Comparison of ENCODE assay signal across 13 cellular contexts in genomic region chr16:4360538-4361021, GRCh38. TPM values are rescaled to one million over a fixed set of nuclear protein-coding genes. Genes with fewer than 3 reads are reported as not detected.
DNase-seq lines count a peak whose midpoint lies in the region; ATAC-seq and TF ChIP-seq lines count a peak whose summit lies in the region.
"Had no signal": no experiment of that assay in that cellular context is flagged by ENCODE, and none has a peak within 500 bp of the region (broad histone marks: within the 10 kb centered on the region; RNA-seq: fewer than 3 reads in every experiment).

No MANE protein-coding gene starts in this region.

- no peak overlapping the region for H3K4me3 Mint-ChIP-seq in activated naive CD8-positive, alpha-beta T cell treated with anti-CD3 and anti-CD28 coated beads, Interleukin-2, amount 50 U/mL, for 24 hours
- H3K4me3 Mint-ChIP-seq in neural progenitor cell, result no peak overlapping the region
- H3K4me3 Mint-ChIP-seq in glutamatergic neuron (ENCODE audit: unreplicated experiment), result no peak overlapping the region
- H3K4me3 Mint-ChIP-seq: B cell, naive B cell had no signal

- H4K20me1 ChIP-seq in neural progenitor cell (ENCODE audit: low read depth), result no peaks in the 10 kb centered on the region

- H3K4me3 ChIP-seq in neural progenitor cell, result no peak overlapping the region
- H3K4me3 ChIP-seq: upper lobe of left lung had no signal

- no peak overlapping the region for H3K9ac ChIP-seq in neural progenitor cell

- H3K4me1 ChIP-seq in neural progenitor cell, result no peaks in the 10 kb centered on the region

- no peaks in the 10 kb centered on the region for H3F3A ChIP-seq in neural progenitor cell (ENCODE audit: low read depth)

- H3K9me3 ChIP-seq in neural progenitor cell (ENCODE audit: low read depth), result no peaks in the 10 kb centered on the region
- H3K9me3 ChIP-seq: upper lobe of left lung had no signal

- peaks cover 7% of the 10 kb centered on the region for H3K36me3 Mint-ChIP-seq in activated naive CD8-positive, alpha-beta T cell treated with anti-CD3 and anti-CD28 coated beads, Interleukin-2, amount 50 U/mL, for 24 hours (ENCODE audit: low read depth)
- peaks cover 2% of the 10 kb centered on the region for H3K36me3 Mint-ChIP-seq in neural progenitor cell
- H3K36me3 Mint-ChIP-seq in glutamatergic neuron (ENCODE audit: unreplicated experiment), result no peaks in the 10 kb centered on the region
- H3K36me3 Mint-ChIP-seq: naive B cell had no signal

- no peaks in the 10 kb centered on the region for H3K79me2 ChIP-seq in neural progenitor cell (ENCODE audit: low read depth)

- no peak overlapping the region for H2AFZ ChIP-seq in neural progenitor cell (replicated peaks)

- no peak overlapping the region for H3K4me2 ChIP-seq in neural progenitor cell

- H3K9me3 Mint-ChIP-seq in activated naive CD8-positive, alpha-beta T cell treated with anti-CD3 and anti-CD28 coated beads, Interleukin-2, amount 50 U/mL, for 24 hours, result no peaks in the 10 kb centered on the region
- H3K9me3 Mint-ChIP-seq in neural progenitor cell, result no peaks in the 10 kb centered on the region
- H3K9me3 Mint-ChIP-seq in glutamatergic neuron (ENCODE audit: unreplicated experiment), result peaks cover 6% of the 10 kb centered on the region
- H3K9me3 Mint-ChIP-seq: naive B cell had no signal

- peak; percentile 49 for ATAC-seq in activated naive CD8-positive, alpha-beta T cell treated with anti-CD3 and anti-CD28 coated beads, Interleukin-2, amount 50 U/mL, for 24 hours
- ATAC-seq in HG02588 (IDR thresholded peaks at IDR 0.05; ENCODE audit: unreplicated experiment), result no peak

- H3K27ac Mint-ChIP-seq in activated naive CD8-positive, alpha-beta T cell treated with anti-CD3 and anti-CD28 coated beads, Interleukin-2, amount 50 U/mL, for 24 hours, result no peak overlapping the region
- peak overlapping the region; percentile 21 for H3K27ac Mint-ChIP-seq in neural progenitor cell
- H3K27ac Mint-ChIP-seq in glutamatergic neuron (ENCODE audit: unreplicated experiment), result no peak overlapping the region
- H3K27ac Mint-ChIP-seq: B cell had no signal

- H3K4me1 Mint-ChIP-seq in activated naive CD8-positive, alpha-beta T cell treated with anti-CD3 and anti-CD28 coated beads, Interleukin-2, amount 50 U/mL, for 24 hours, result no peaks in the 10 kb centered on the region
- H3K4me1 Mint-ChIP-seq in neural progenitor cell, result peaks cover 6% of the 10 kb centered on the region
- no peaks in the 10 kb centered on the region for H3K4me1 Mint-ChIP-seq in glutamatergic neuron (ENCODE audit: low read depth, unreplicated experiment)

- H3K27ac ChIP-seq in neural progenitor cell, result no peak overlapping the region
- H3K27ac ChIP-seq: upper lobe of left lung had no signal

- H3K27me3 ChIP-seq in neural progenitor cell, result no peaks in the 10 kb centered on the region
- H3K27me3 ChIP-seq: upper lobe of left lung had no signal

- H3K27me3 Mint-ChIP-seq in activated naive CD8-positive, alpha-beta T cell treated with anti-CD3 and anti-CD28 coated beads, Interleukin-2, amount 50 U/mL, for 24 hours, result no peaks in the 10 kb centered on the region
- peaks cover 3% of the 10 kb centered on the region for H3K27me3 Mint-ChIP-seq in neural progenitor cell (ENCODE audit: insufficient read depth, low read depth)
- H3K27me3 Mint-ChIP-seq in glutamatergic neuron (ENCODE audit: unreplicated experiment), result peaks cover 3% of the 10 kb centered on the region
- H3K27me3 Mint-ChIP-seq: B cell, naive B cell had no signal

- TF ChIP-seq CTCF in neural progenitor cell (IDR thresholded peaks at IDR 0.05) (no peak), glutamatergic neuron (IDR thresholded peaks at IDR 0.05; ENCODE audit: partially characterized antibody, unreplicated experiment) (no peak)

- peak; percentile 31 for DNase-seq in activated CD4-positive, alpha-beta T cell treated with anti-CD3 and anti-CD28 coated beads for 48 hours
- DNase-seq in activated CD4-positive, alpha-beta T cell treated with anti-CD3 and anti-CD28 coated beads for 1 hour, result no peak
- DNase-seq in NCI-H2196 (lab: John Stamatoyannopoulos, UW; ENCODE audit: unreplicated experiment) (peak; percentile 74), neural progenitor cell (ENCODE audit: low spot score) (peak; percentile 50), glutamatergic neuron (no peak)
- DNase-seq in activated naive CD8-positive, alpha-beta T cell treated with anti-CD3 and anti-CD28 coated beads, Interleukin-2, amount 50 U/mL, for 24 hours, result no peak
- DNase-seq in activated effector memory CD4-positive, alpha-beta T cell treated with Interleukin-2 at 50 U/mL for 16 hours, result no peak
- DNase-seq: naive B cell, NCI-H524 treated with DMSO at 0.1 percent for 48 hours, T-helper 1 cell had no signal

- no peaks in the 10 kb centered on the region for H3K36me3 ChIP-seq in neural progenitor cell

RNA-seq across cellular contexts. Expression of gene PAM16, which starts 9.5 kb away (rescaled TPM):
- total RNA-seq in neural progenitor cell (ENCODE audit: low replicate concordance) (17.0 and 40.8 TPM in 2 replicates), glutamatergic neuron (ENCODE audit: unreplicated experiment) (33.1 TPM)

RNA-seq across cellular contexts. Expression of gene VASN, which starts 11.1 kb away (rescaled TPM):
- total RNA-seq in neural progenitor cell (ENCODE audit: low replicate concordance), result 3.1 and 7.5 TPM in 2 replicates
- total RNA-seq in glutamatergic neuron (ENCODE audit: unreplicated experiment), result 4.1 TPM

RNA-seq across cellular contexts. Expression of gene GLIS2, which starts 44.7 kb away (rescaled TPM):
- 0.15 and 1.3 TPM in 2 replicates for total RNA-seq in neural progenitor cell (ENCODE audit: low replicate concordance)
- total RNA-seq in glutamatergic neuron (ENCODE audit: unreplicated experiment), result 16.5 TPM
- total RNA-seq: B cell had no signal

RNA-seq across cellular contexts. Expression of gene CORO7, which starts 55.8 kb away (rescaled TPM):
- total RNA-seq in neural progenitor cell (ENCODE audit: low replicate concordance) (6.8 and 21.8 TPM in 2 replicates), glutamatergic neuron (ENCODE audit: unreplicated experiment) (200 TPM)

Comparison
In these comparisons a context has a peak if more than half of its experiments do, and no peak if none do; other contexts are left out.
1. DNase-seq: peak in activated CD4-positive, alpha-beta T cell treated with anti-CD3 and anti-CD28 coated beads for 48 hours (single experiment), NCI-H2196 (single experiment) and neural progenitor cell (single experiment); none in activated CD4-positive, alpha-beta T cell treated with anti-CD3 and anti-CD28 coated beads for 1 hour (single experiment), activated naive CD8-positive, alpha-beta T cell treated with anti-CD3 and anti-CD28 coated beads, Interleukin-2, amount 50 U/mL, for 24 hours (single experiment), activated effector memory CD4-positive, alpha-beta T cell treated with Interleukin-2 at 50 U/mL for 16 hours (single experiment) and glutamatergic neuron (single experiment).